ENCODE assay signal across 8 cellular contexts in the genomic region with DNA sequence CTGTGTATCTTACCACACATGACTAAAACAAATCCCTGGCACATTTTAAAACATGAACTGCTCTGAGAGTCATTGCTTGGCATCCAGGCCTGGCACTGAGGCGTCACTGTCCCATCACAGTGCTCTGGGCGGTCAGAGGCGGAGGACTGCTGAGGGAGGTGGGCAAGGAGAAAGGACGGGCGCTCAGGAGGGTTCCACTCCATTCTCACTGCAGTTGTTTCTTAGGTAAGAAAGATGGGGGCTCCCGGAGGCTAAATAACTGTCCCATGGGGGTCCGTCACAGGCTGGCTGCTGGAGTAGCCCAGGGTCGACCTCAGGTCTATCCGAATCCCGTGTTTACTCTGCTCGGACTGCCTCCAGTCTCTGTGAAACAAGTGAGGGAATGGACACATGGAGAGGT.
"Had no signal": no experiment of that assay in that cellular context is flagged by ENCODE, and none has a peak within 500 bp of the region (broad histone marks: within the 10 kb centered on the region; RNA-seq: fewer than 3 reads in every experiment).

No MANE protein-coding gene starts in this region.

- H3K27ac ChIP-seq: HL-60 had no signal

- H3K4me3 Mint-ChIP-seq: IgD-negative memory B cell had no signal

- H3K4me1 Mint-ChIP-seq: IgD-negative memory B cell had no signal

- ATAC-seq: HepG2, K562 had no signal

- DNase-seq: IMR-90, KBM-7, KG1 had no signal

- H3K4me3 ChIP-seq: K562 had no signal

- H3K36me3 Mint-ChIP-seq: IgD-negative memory B cell had no signal

- H3K27ac Mint-ChIP-seq: IgD-negative memory B cell had no signal

- FAIRE-seq: HepG2, HTR-8/SVneo, K562 had no signal

- H3K27me3 Mint-ChIP-seq: IgD-negative memory B cell had no signal
